ENCODE assay signal across 9 cellular contexts in genomic region chr1:204065174-204065985, GRCh38. TPM values are rescaled to one million over a fixed set of nuclear protein-coding genes. Genes with fewer than 3 reads are reported as not detected.
DNase-seq lines count a peak whose midpoint lies in the region; ATAC-seq and TF ChIP-seq lines count a peak whose summit lies in the region.
"Had no signal": no experiment of that assay in that cellular context is flagged by ENCODE, and none has a peak within 500 bp of the region (broad histone marks: within the 10 kb centered on the region; RNA-seq: fewer than 3 reads in every experiment).

No MANE protein-coding gene starts in this region.

- H3K27ac ChIP-seq in HUES64 (ENCODE audit: low read depth, low read length) (peak overlapping the region; percentile 84), colonic mucosa (no peak overlapping the region), lower lobe of right lung (no peak overlapping the region)
- H3K27ac ChIP-seq: C4-2B had no signal

- TF ChIP-seq CTCF in colonic mucosa (IDR thresholded peaks at IDR 0.05): no peak
- no peak for TF ChIP-seq CTCF in lower lobe of right lung (IDR thresholded peaks at IDR 0.05)

- H3K4me1 ChIP-seq in HUES64 (ENCODE audit: insufficient read depth, low read length): peaks cover 28% of the 10 kb centered on the region
- no peaks in the 10 kb centered on the region for H3K4me1 ChIP-seq in colonic mucosa
- no peaks in the 10 kb centered on the region for H3K4me1 ChIP-seq in lower lobe of right lung

- intact Hi-C loops in colonic mucosa (cut with DNase I) (no loop called here), lower lobe of right lung (cut with DNase I) (no loop called here)

- DNase-seq in A172 (ENCODE audit: low spot score): peak; percentile 28
- DNase-seq in colonic mucosa: peak; percentile 63
- DNase-seq in lower lobe of right lung: no peak
- no peak for DNase-seq in OCI-M2 (lab: John Stamatoyannopoulos, UW; ENCODE audit: unreplicated experiment)
- no peak for DNase-seq in amniotic stem cell (lab: John Stamatoyannopoulos, UW)
- no peak for DNase-seq in hepatic stellate cell (ENCODE audit: low spot score)

- ATAC-seq in lower lobe of right lung (peak; percentile 60 to 65), HG02885 (IDR thresholded peaks at IDR 0.05; ENCODE audit: poor library complexity, unreplicated experiment) (no peak)

- H3K9ac ChIP-seq in HUES64 (ENCODE audit: low read depth, low read length) (peak overlapping the region; percentile 31), colonic mucosa (ENCODE audit: low read depth in 2 of 2, low read length in 2 of 2) (no peak overlapping the region)

- no peaks in the 10 kb centered on the region for H3K9me3 ChIP-seq in HUES64 (ENCODE audit: insufficient read depth, low read depth, low read length)
- H3K9me3 ChIP-seq in colonic mucosa: no peaks in the 10 kb centered on the region
- H3K9me3 ChIP-seq in lower lobe of right lung: no peaks in the 10 kb centered on the region

- H3K4me3 ChIP-seq in HUES64 (ENCODE audit: low read length) (no peak overlapping the region), colonic mucosa (no peak overlapping the region), lower lobe of right lung (no peak overlapping the region)

- no peaks in the 10 kb centered on the region for H3K27me3 ChIP-seq in HUES64 (ENCODE audit: insufficient read depth, low read length)
- no peaks in the 10 kb centered on the region for H3K27me3 ChIP-seq in colonic mucosa
- H3K27me3 ChIP-seq in lower lobe of right lung (ENCODE audit: low read depth): no peaks in the 10 kb centered on the region

- no peaks in the 10 kb centered on the region for H3K36me3 ChIP-seq in HUES64 (ENCODE audit: insufficient read depth, low read length)
- no peaks in the 10 kb centered on the region for H3K36me3 ChIP-seq in colonic mucosa
- H3K36me3 ChIP-seq in lower lobe of right lung: no peaks in the 10 kb centered on the region

- WGBS in HUES64: 27% methylated on average over 6 of the region's 8 CpGs

RNA-seq across cellular contexts. Expression of gene SOX13, which starts 7.5 kb away (rescaled TPM):
- 7.0 and 11.2 TPM in 2 replicates for total RNA-seq in A172 (2014; rRNA removed; shearing (Covaris generic))
- 65.5 TPM for polyA plus RNA-seq in HUES64 (2013, experiment 1 of 2)
- 75.1 TPM for polyA plus RNA-seq in HUES64 (2013, experiment 2 of 2)
- total RNA-seq in colonic mucosa: 10 to 100 TPM; 34.9 to 35.1 TPM
- total RNA-seq in lower lobe of right lung: 57.8 TPM

Comparison
In these comparisons a context has a peak if more than half of its experiments do, and no peak if none do; other contexts are left out.
1. DNase-seq: peak in A172 (single experiment) and colonic mucosa (single experiment); none in lower lobe of right lung (single experiment), OCI-M2 (single experiment), amniotic stem cell (single experiment) and hepatic stellate cell (single experiment).